Comparison of ENCODE assay signal across 11 cellular contexts in the genomic region with DNA sequence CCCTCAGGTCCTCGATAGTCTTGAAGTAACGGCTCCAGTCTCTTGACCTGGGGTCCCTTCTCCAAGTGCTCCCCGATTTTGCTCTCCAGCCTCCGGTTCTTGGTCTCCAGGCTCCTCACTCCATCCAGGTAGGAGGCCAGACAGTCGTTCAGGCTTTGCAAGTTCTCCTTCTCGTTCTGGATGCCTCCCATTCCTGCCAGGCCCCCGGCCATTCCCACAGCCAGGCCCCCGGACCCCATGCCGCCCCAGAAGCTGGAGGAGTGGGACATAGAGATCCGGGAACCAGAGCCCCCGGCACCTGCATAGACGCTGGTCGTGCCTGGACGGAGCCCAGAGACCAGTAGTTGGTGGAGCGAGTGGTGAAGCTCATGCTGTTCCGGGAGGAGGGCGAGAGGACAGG.
"Had no signal": no experiment of that assay in that cellular context is flagged by ENCODE, and none has a peak within 500 bp of the region (broad histone marks: within the 10 kb centered on the region; RNA-seq: fewer than 3 reads in every experiment).

No MANE protein-coding gene starts in this region.

- H3K4me1 ChIP-seq: HAP-1 had no signal

- H2AFZ ChIP-seq: GM23248 had no signal

- ATAC-seq: HCT116, HepG2 had no signal

- DNase-seq: GM23248, GOT3, H7, HFFc6, KBM-7 had no signal

- H3K27ac Mint-ChIP-seq: HFFc6, IgD-negative memory B cell had no signal

- H3K9me3 ChIP-seq: HAP-1 had no signal

- H3K9me3 Mint-ChIP-seq: HFFc6, IgD-negative memory B cell had no signal

- H3K27ac ChIP-seq: GM23248, HL-60, KMS-11 had no signal

- H3K4me2 ChIP-seq: KMS-11 had no signal

- H3K36me3 ChIP-seq: HAP-1 had no signal

- H3K9ac ChIP-seq: GM23248, KMS-11 had no signal

- H3K4me3 ChIP-seq: GM23248, HAP-1 had no signal
